In genomic region chr7:90238583-90238982, GRCh38 we compare ENCODE assay signal across 20 cellular contexts. TPM values are rescaled to one million over a fixed set of nuclear protein-coding genes. Genes with fewer than 3 reads are reported as not detected.
DNase-seq lines count a peak whose midpoint lies in the region; ATAC-seq, FAIRE-seq and TF ChIP-seq lines count a peak whose summit lies in the region.
"Had no signal": no experiment of that assay in that cellular context is flagged by ENCODE, and none has a peak within 500 bp of the region (broad histone marks: within the 10 kb centered on the region; RNA-seq: fewer than 3 reads in every experiment).

No MANE protein-coding gene starts in this region.

- no peaks in the 10 kb centered on the region for H3K9me3 Mint-ChIP-seq in activated T-cell treated with anti-CD3 and anti-CD28 coated beads, Interleukin-2, amount 50 U/mL, for 24 hours
- H3K9me3 Mint-ChIP-seq: H9 had no signal

- H2AFZ ChIP-seq in GM12878 (ENCODE audit: control insufficient read depth, low read depth, low read length), result no peak overlapping the region

- SMC1A ChIA-PET in GM12878 (lab: Charles Lee; ENCODE audit: uncharacterized antibody, unreplicated experiment), result interaction anchor here (0.9 to 3.9 kb wide), 9 partner anchors 9 to 66 kb away, joined by 3 to 34 read pairs (median 5); partner anchors contain the start of gene STEAP2

- TF ChIP-seq RAD21 in GM12878 (IDR thresholded peaks at IDR 0.05; ENCODE audit: insufficient read depth, low read depth, low read length), result no peak

- H3K4me2 ChIP-seq in GM12878 (ENCODE audit: control insufficient read depth, insufficient read depth), result no peak overlapping the region
- H3K4me2 ChIP-seq: A549; BLaER1 treated with 17β-estradiol and CSF1 and Interleukin-3, amounts not matched to agents 10 nM and 100 nM had no signal

- H3K27ac ChIP-seq in C4-2B, result peak overlapping the region; percentile 48; the same call in 1 of the 2 replicates
- no peak overlapping the region for H3K27ac ChIP-seq in GM12878 (ENCODE audit: control insufficient read depth, insufficient read depth)
- H3K27ac ChIP-seq: A549; BLaER1 treated with 17β-estradiol and CSF1 and Interleukin-3, amounts not matched to agents 10 nM and 100 nM had no signal

- no peaks in the 10 kb centered on the region for H3K36me3 Mint-ChIP-seq in activated T-cell treated with anti-CD3 and anti-CD28 coated beads, Interleukin-2, amount 50 U/mL, for 24 hours (ENCODE audit: low read depth)

- DNase-seq in GM12878 (ENCODE audit: low read depth, low spot score) (no peak), activated gamma-delta T cell treated with Interleukin-2 at 50 U/mL for 16 hours (no peak), NCI-H526 (lab: John Stamatoyannopoulos, UW) (no peak), DMS53 (lab: John Stamatoyannopoulos, UW) (no peak)
- no peak for DNase-seq in activated T-cell treated with anti-CD3 and anti-CD28 coated beads, Interleukin-2, amount 50 U/mL, for 24 hours
- DNase-seq: GDM1, H9, MV-4-11, NCI-H1417, NCI-H187 treated with DMSO at 0.1 percent for 48 hours, NCI-H2171, NCI-H446, NCI-H748 treated with DMSO at 0.1 percent for 48 hours, T-helper 1 cell had no signal

- WGBS in GM12878 (ENCODE audit: insufficient coverage, insufficient replicate concordance, low lambda C conversion rate, missing lambda C conversion rate), result 42% methylated on average over 1 of the region's 1 CpG

- no peak overlapping the region for H3K4me3 Mint-ChIP-seq in activated T-cell treated with anti-CD3 and anti-CD28 coated beads, Interleukin-2, amount 50 U/mL, for 24 hours
- H3K4me3 Mint-ChIP-seq: H9 had no signal

- RAD21 ChIA-PET in GM12878 (lab: Charles Lee; ENCODE audit: unreplicated experiment), result interaction anchor here (0.9 to 2.7 kb wide), 8 partner anchors 10 to 27 kb away, joined by 3 to 12 read pairs (median 4); partner anchors contain the start of gene STEAP2

- no peaks in the 10 kb centered on the region for H3K79me2 ChIP-seq in GM12878 (ENCODE audit: control insufficient read depth, insufficient read depth, low read length)

- no peak for TF ChIP-seq POLR2A in GM12878 (IDR thresholded peaks at IDR 0.05; ENCODE audit: low read depth, low read length)

- intact Hi-C loops in GM12878 (cut with micrococcal nuclease; ENCODE audit: unreplicated experiment), result no loop called here

- no peak overlapping the region for H3K9ac ChIP-seq in GM12878 (ENCODE audit: control insufficient read depth, insufficient read depth, low read length)
- H3K9ac ChIP-seq: BLaER1 treated with 17β-estradiol and CSF1 and Interleukin-3, amounts not matched to agents 10 nM and 100 nM had no signal

- H3K36me3 ChIP-seq in GM12878 (ENCODE audit: control insufficient read depth in 2 of 2, insufficient read depth in 2 of 2, low read length in 1 of 2), result no peaks in the 10 kb centered on the region
- H3K36me3 ChIP-seq: BLaER1 treated with 17β-estradiol and CSF1 and Interleukin-3, amounts not matched to agents 10 nM and 100 nM had no signal

- H3K4me3 ChIP-seq in GM12878, result no peak overlapping the region
- H3K4me3 ChIP-seq: A549; BLaER1 treated with 17β-estradiol and CSF1 and Interleukin-3, amounts not matched to agents 10 nM and 100 nM had no signal

- in situ Hi-C loops in GM12878 (cut with MboI), result no loop called here

- H3K4me1 Mint-ChIP-seq in activated T-cell treated with anti-CD3 and anti-CD28 coated beads, Interleukin-2, amount 50 U/mL, for 24 hours (ENCODE audit: low read depth), result no peaks in the 10 kb centered on the region

- ATAC-seq in GM18909 (IDR thresholded peaks at IDR 0.05; ENCODE audit: poor library complexity, unreplicated experiment) (peak; percentile 35), HG03175 (IDR thresholded peaks at IDR 0.05; ENCODE audit: unreplicated experiment) (peak; percentile 32), GM12878 (peak; percentile 49)
- ATAC-seq: A549, SK-N-SH treated with all-trans-retinoic acid at 6 μM for 48 hours had no signal

- H3K27me3 ChIP-seq in GM12878 (replicated peaks in 1 of 2; ENCODE audit: control insufficient read depth in 2 of 2, insufficient read depth in 2 of 2, low read length in 1 of 2), result no peaks in the 10 kb centered on the region
- H3K27me3 ChIP-seq: BLaER1 treated with 17β-estradiol and CSF1 and Interleukin-3, amounts not matched to agents 10 nM and 100 nM had no signal

- TF ChIP-seq CTCF in C4-2B (conservative IDR thresholded peaks at IDR 0.05), result no peak
- no peak for TF ChIP-seq CTCF in GM12878 (IDR thresholded peaks at IDR 0.05 in 2 of 3, conservative IDR thresholded peaks at IDR 0.05 in 1 of 3; ENCODE audit: control insufficient read depth in 2 of 3, extremely low read depth in 1 of 3, insufficient read depth in 1 of 3, low read depth in 3 of 3, low read length in 3 of 3)

- POLR2A ChIA-PET in GM12878 (lab: Charles Lee), result interaction anchor here (1.0 to 2.8 kb wide), 5 partner anchors 11 to 28 kb away, joined by 3 to 13 read pairs (median 3); no protein-coding TSS in a partner anchor

- no TSS peak for BruUV-seq in GM12878 (replicated peaks; lab: Mats Ljungman, UMichigan)

- no peaks in the 10 kb centered on the region for H4K20me1 ChIP-seq in GM12878 (ENCODE audit: control insufficient read depth, insufficient read depth)
- H4K20me1 ChIP-seq: BLaER1 treated with 17β-estradiol and CSF1 and Interleukin-3, amounts not matched to agents 10 nM and 100 nM had no signal

- no peaks in the 10 kb centered on the region for H3K9me3 ChIP-seq in GM12878 (replicated peaks; ENCODE audit: control insufficient read depth, insufficient read depth, low read length)
- H3K9me3 ChIP-seq: A549; BLaER1 treated with 17β-estradiol and CSF1 and Interleukin-3, amounts not matched to agents 10 nM and 100 nM had no signal

- TF ChIP-seq EP300 in GM12878 (IDR thresholded peaks at IDR 0.05; ENCODE audit: borderline replicate concordance in 1 of 2, control insufficient read depth in 1 of 2, low read depth in 2 of 2, low read length in 2 of 2), result no peak

- no peak overlapping the region for H3K27ac Mint-ChIP-seq in activated T-cell treated with anti-CD3 and anti-CD28 coated beads, Interleukin-2, amount 50 U/mL, for 24 hours
- H3K27ac Mint-ChIP-seq: H9 had no signal

- CTCF ChIA-PET in GM12878 (lab: Yijun Ruan, JAX), result interaction anchor here (0.8 to 1.5 kb wide), 3 partner anchors 13 to 74 kb away, joined by 3 to 5 read pairs (median 4); no protein-coding TSS in a partner anchor

- peaks cover 13% of the 10 kb centered on the region for H3K27me3 Mint-ChIP-seq in activated T-cell treated with anti-CD3 and anti-CD28 coated beads, Interleukin-2, amount 50 U/mL, for 24 hours

- H3K4me1 ChIP-seq in GM12878 (ENCODE audit: control insufficient read depth, insufficient read depth, low read length), result no peaks in the 10 kb centered on the region
- H3K4me1 ChIP-seq: A549; BLaER1 treated with 17β-estradiol and CSF1 and Interleukin-3, amounts not matched to agents 10 nM and 100 nM had no signal

- no peak for FAIRE-seq in GM12878 (lab: Jason Lieb, UNC)
- FAIRE-seq: A549 had no signal

RNA-seq across cellular contexts. Expression of gene CFAP69, which starts 6.4 kb away (rescaled TPM):
- total RNA-seq in GM12878 (2013; cell fraction: nucleolus; rRNA removed), result 54.8 and 57.3 TPM in 2 replicates
- total RNA-seq in GM12878 (2014; rRNA removed) (0.68 and 1.0 TPM in 2 replicates), GM12878 (2014; rRNA removed; fragmentation: Illumina TruSeq; extraction: Trizol) (0.45 and 0.55 TPM in 2 replicates), GM12878 (2021) (0.33 and 1.1 TPM in 2 replicates)
- 0.30 TPM for polyA plus RNA-seq in GM12878 (2011; ENCODE audit: low read depth)
- polyA plus RNA-seq in GM12878 (2011; rRNA removed) (3.1 and 7.7 TPM in 2 replicates), GM12878 (2014; fragmentation: Illumina TruSeq; extraction: Trizol) (0.48 and 3.6 TPM in 2 replicates), GM12878 (2014; fragmentation: Nextera tagmentation; extraction: Ambion mirVana) (under 1 TPM in 1 of 2 experiments, not detected in 1; 0.11 TPM), GM12878 (2014; rRNA removed) (0.47 and 1.3 TPM in 2 replicates), GM12878 (2016; fragmentation: Nextera tagmentation; extraction: Ambion mirVana) (1 to 10 TPM in 1 of 2 experiments, under 1 TPM in 1; 0.79 to 1.2 TPM)
- 0.42 and 0.89 TPM in 2 replicates for polyA plus RNA-seq in GM12878 (2011; cell fraction: cytosol; rRNA removed)
- polyA plus RNA-seq in GM12878 (2011; cell fraction: nucleus; rRNA removed), result 6.7 and 7.8 TPM in 2 replicates
- 0.15 and 0.17 TPM in 2 replicates for polyA plus RNA-seq in GM12878 (2012)
- polyA minus RNA-seq in GM12878 (2011; rRNA and poly(A)+ RNA removed), result 2.5 and 2.6 TPM in 2 replicates
- polyA minus RNA-seq in GM12878 (2011; cell fraction: cytosol; rRNA and poly(A)+ RNA removed), result 1.2 and 3.0 TPM in 2 replicates
- polyA minus RNA-seq in GM12878 (2011; cell fraction: nucleus; rRNA and poly(A)+ RNA removed), result 7.1 and 8.7 TPM in 2 replicates

RNA-seq across cellular contexts. Expression of gene STEAP2, which starts 27.0 kb away (rescaled TPM):
- total RNA-seq in GM12878 (2013; cell fraction: nucleolus; rRNA removed), result 45.8 and 46.4 TPM in 2 replicates
- total RNA-seq in GM12878 (2014; rRNA removed) (1.8 and 2.3 TPM in 2 replicates), GM12878 (2014; rRNA removed; fragmentation: Illumina TruSeq; extraction: Trizol) (2.0 TPM in 2 replicates), GM12878 (2021) (1.5 and 2.1 TPM in 2 replicates)
- 0.12 TPM for polyA plus RNA-seq in GM12878 (2011; ENCODE audit: low read depth)
- polyA plus RNA-seq in GM12878 (2011; rRNA removed) (17.6 and 25.4 TPM in 2 replicates), GM12878 (2014; fragmentation: Illumina TruSeq; extraction: Trizol) (1.8 and 2.5 TPM in 2 replicates), GM12878 (2014; fragmentation: Nextera tagmentation; extraction: Ambion mirVana) (under 1 TPM; 0.64 to 0.80 TPM), GM12878 (2014; rRNA removed) (1.3 and 1.7 TPM in 2 replicates), GM12878 (2016; fragmentation: Nextera tagmentation; extraction: Ambion mirVana) (1 to 10 TPM in 1 of 2 experiments, under 1 TPM in 1; 0.81 to 1.2 TPM)
- polyA plus RNA-seq in GM12878 (2011; cell fraction: cytosol; rRNA removed), result 5.3 and 7.0 TPM in 2 replicates
- polyA plus RNA-seq in GM12878 (2011; cell fraction: nucleus; rRNA removed), result 18.3 and 21.6 TPM in 2 replicates
- 0.14 TPM in 2 replicates for polyA plus RNA-seq in GM12878 (2012)
- polyA minus RNA-seq in GM12878 (2011; rRNA and poly(A)+ RNA removed), result 18.4 and 20.3 TPM in 2 replicates
- 5.2 and 7.0 TPM in 2 replicates for polyA minus RNA-seq in GM12878 (2011; cell fraction: cytosol; rRNA and poly(A)+ RNA removed)
- polyA minus RNA-seq in GM12878 (2011; cell fraction: nucleus; rRNA and poly(A)+ RNA removed), result 15.4 and 20.6 TPM in 2 replicates
